Comparison of ENCODE assay signal across 18 cellular contexts in the genomic region with DNA sequence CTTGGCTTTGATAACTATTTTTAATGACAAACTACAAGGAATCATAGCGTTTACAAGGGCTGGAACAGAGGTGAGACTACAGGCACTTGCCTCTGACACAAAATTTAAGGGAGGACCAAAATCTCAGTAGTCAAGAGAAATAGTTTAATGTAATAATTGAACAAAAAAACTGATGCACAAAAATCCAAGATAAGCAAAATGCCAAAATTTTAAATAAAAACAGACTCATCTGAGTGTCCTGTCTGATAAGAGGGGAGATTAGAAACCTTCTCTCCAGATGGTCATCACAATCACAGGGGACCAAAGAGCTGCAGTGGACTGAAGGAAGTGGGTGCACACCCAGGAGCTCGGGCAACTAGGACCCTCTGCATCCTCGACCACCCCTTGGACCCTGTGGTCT.
"Had no signal": no experiment of that assay in that cellular context is flagged by ENCODE, and none has a peak within 500 bp of the region (broad histone marks: within the 10 kb centered on the region; RNA-seq: fewer than 3 reads in every experiment).

No MANE protein-coding gene starts in this region.

- H3K36me3 Mint-ChIP-seq: memory B cell, naive B cell had no signal

- DNase-seq: activated B cell treated with CpG ODN at 0.5 μM for 24 hours; activated CD4-positive, alpha-beta memory T cell treated with anti-CD3 and anti-CD28 coated beads, Interleukin-2, amount 10 ng/mL, durations not matched to agents 7 days and 5 days; activated CD4-positive, alpha-beta T cell treated with anti-CD3 and anti-CD28 coated beads, Interleukin-2, amount 10 ng/mL, durations not matched to agents 24 days and 14 days; activated effector memory CD4-positive, alpha-beta T cell treated with Interleukin-2 at 50 U/mL for 16 hours; activated naive CD4-positive, alpha-beta T cell treated with anti-CD3 and anti-CD28 coated beads for 36 hours; activated T-cell treated with anti-CD3 and anti-CD28 coated beads, Interleukin-2, amount 50 U/mL, for 72 hours; cerebellar nuclear complex; cortex of kidney; effector CD4-positive, alpha-beta T cell; naive B cell; stimulated activated CD4-positive, alpha-beta T cell treated with anti-CD3 and anti-CD28 coated beads, Interleukin-4, amount 100 ng/mL, for 24 hours; stimulated activated naive CD8-positive, alpha-beta T cell treated with anti-CD3 and anti-CD28 coated beads, Interleukin-15, Interleukin-2, amounts not matched to agents 100 U/mL and 50 U/mL, for 24 hours; T1000 had no signal

- H3K4me3 ChIP-seq: neural progenitor cell, tibial nerve, uterus had no signal

- H3K4me3 Mint-ChIP-seq: activated B cell treated with CpG ODN at 0.5 μM for 24 hours; activated CD4-positive, alpha-beta memory T cell treated with anti-CD3 and anti-CD28 coated beads, Interleukin-2, amount 10 ng/mL, durations not matched to agents 7 days and 5 days; activated CD4-positive, alpha-beta T cell treated with anti-CD3 and anti-CD28 coated beads, Interleukin-2, amount 10 ng/mL, durations not matched to agents 24 days and 14 days; activated naive CD4-positive, alpha-beta T cell treated with anti-CD3 and anti-CD28 coated beads for 36 hours; activated T-cell treated with anti-CD3 and anti-CD28 coated beads, Interleukin-2, amount 50 U/mL, for 72 hours; memory B cell; naive B cell; neural progenitor cell; T-helper 1 cell treated with Interleukin-12 subunit alpha and Interleukin-12 subunit beta and Interleukin-4 antibody, amounts not matched to agents 30 μg/mL and 1 μg/mL, for 36 hours had no signal

- H3K27ac ChIP-seq: neural progenitor cell, tibial nerve had no signal

- H3K4me1 Mint-ChIP-seq: activated B cell treated with CpG ODN at 0.5 μM for 24 hours; activated CD4-positive, alpha-beta memory T cell treated with anti-CD3 and anti-CD28 coated beads, Interleukin-2, amount 10 ng/mL, durations not matched to agents 7 days and 5 days; activated CD4-positive, alpha-beta T cell treated with anti-CD3 and anti-CD28 coated beads, Interleukin-2, amount 10 ng/mL, durations not matched to agents 24 days and 14 days; memory B cell; naive B cell had no signal

- H3K27ac Mint-ChIP-seq: activated B cell treated with CpG ODN at 0.5 μM for 24 hours; activated CD4-positive, alpha-beta memory T cell treated with anti-CD3 and anti-CD28 coated beads, Interleukin-2, amount 10 ng/mL, durations not matched to agents 7 days and 5 days; activated CD4-positive, alpha-beta T cell treated with anti-CD3 and anti-CD28 coated beads, Interleukin-2, amount 10 ng/mL, durations not matched to agents 24 days and 14 days; activated naive CD4-positive, alpha-beta T cell treated with anti-CD3 and anti-CD28 coated beads for 36 hours; activated T-cell treated with anti-CD3 and anti-CD28 coated beads, Interleukin-2, amount 50 U/mL, for 72 hours; memory B cell; naive B cell; neural progenitor cell; T-helper 1 cell treated with Interleukin-12 subunit alpha and Interleukin-12 subunit beta and Interleukin-4 antibody, amounts not matched to agents 30 μg/mL and 1 μg/mL, for 36 hours had no signal

- H3K9me3 ChIP-seq: tibial nerve, uterus had no signal

- ATAC-seq: activated T-cell treated with anti-CD3 and anti-CD28 coated beads, Interleukin-2, amount 50 U/mL, for 72 hours; stimulated activated naive CD8-positive, alpha-beta T cell treated with anti-CD3 and anti-CD28 coated beads, Interleukin-15, Interleukin-2, amounts not matched to agents 100 U/mL and 50 U/mL, for 24 hours had no signal

- H3K36me3 ChIP-seq: neural progenitor cell, tibial nerve, uterus had no signal

- H3K4me1 ChIP-seq: uterus had no signal

- H3K27me3 ChIP-seq: neural progenitor cell, tibial nerve, uterus had no signal

- H3K9me3 Mint-ChIP-seq: activated B cell treated with CpG ODN at 0.5 μM for 24 hours; activated CD4-positive, alpha-beta memory T cell treated with anti-CD3 and anti-CD28 coated beads, Interleukin-2, amount 10 ng/mL, durations not matched to agents 7 days and 5 days; activated CD4-positive, alpha-beta T cell treated with anti-CD3 and anti-CD28 coated beads, Interleukin-2, amount 10 ng/mL, durations not matched to agents 24 days and 14 days; activated naive CD4-positive, alpha-beta T cell treated with anti-CD3 and anti-CD28 coated beads for 36 hours; activated T-cell treated with anti-CD3 and anti-CD28 coated beads, Interleukin-2, amount 50 U/mL, for 72 hours; T-helper 1 cell treated with Interleukin-12 subunit alpha and Interleukin-12 subunit beta and Interleukin-4 antibody, amounts not matched to agents 30 μg/mL and 1 μg/mL, for 36 hours had no signal
